In genomic region chr17:79910985-79911361, GRCh38 we compare ENCODE assay signal across 34 cellular contexts.
"Had no signal": no experiment of that assay in that cellular context is flagged by ENCODE, and none has a peak within 500 bp of the region (broad histone marks: within the 10 kb centered on the region; RNA-seq: fewer than 3 reads in every experiment).

No MANE protein-coding gene starts in this region.

- H3K9me3 ChIP-seq: Peyer's patch had no signal

- H3K27me3 ChIP-seq: Peyer's patch had no signal

- H3K4me3 Mint-ChIP-seq: activated CD4-positive, alpha-beta T cell treated with anti-CD3 and anti-CD28 coated beads for 36 hours; activated CD4-positive, alpha-beta T cell treated with anti-CD3 and anti-CD28 coated beads, Interleukin-2, amount 10 ng/mL, durations not matched to agents 7 days and 5 days; activated CD8-positive, alpha-beta memory T cell treated with anti-CD3 and anti-CD28 coated beads, Interleukin-2, amount 10 ng/mL, durations not matched to agents 7 days and 5 days; activated naive CD4-positive, alpha-beta T cell treated with anti-CD3 and anti-CD28 coated beads, Interleukin-2, amount 10 ng/mL, durations not matched to agents 7 days and 5 days; activated naive CD8-positive, alpha-beta T cell; activated naive CD8-positive, alpha-beta T cell treated with anti-CD3 and anti-CD28 coated beads, Interleukin-2, amount 50 U/mL, for 24 hours; brain; WTC11 had no signal

- H3K4me1 Mint-ChIP-seq: activated CD4-positive, alpha-beta T cell treated with anti-CD3 and anti-CD28 coated beads for 36 hours; activated CD4-positive, alpha-beta T cell treated with anti-CD3 and anti-CD28 coated beads, Interleukin-2, amount 10 ng/mL, durations not matched to agents 7 days and 5 days; activated CD8-positive, alpha-beta memory T cell treated with anti-CD3 and anti-CD28 coated beads, Interleukin-2, amount 10 ng/mL, durations not matched to agents 7 days and 5 days; activated naive CD4-positive, alpha-beta T cell treated with anti-CD3 and anti-CD28 coated beads, Interleukin-2, amount 10 ng/mL, durations not matched to agents 7 days and 5 days; activated naive CD8-positive, alpha-beta T cell treated with anti-CD3 and anti-CD28 coated beads, Interleukin-2, amount 50 U/mL, for 24 hours had no signal

- ATAC-seq: activated CD4-positive, alpha-beta T cell treated with anti-CD3 and anti-CD28 coated beads for 36 hours; activated CD4-positive, CD25-positive, alpha-beta regulatory T cell treated with anti-CD3 and anti-CD28 coated beads, Interleukin-2, amount 50 U/mL, for 24 hours; activated CD8-positive, alpha-beta memory T cell treated with anti-CD3 and anti-CD28 coated beads, Interleukin-2, amount 10 ng/mL, durations not matched to agents 7 days and 5 days; activated naive CD8-positive, alpha-beta T cell treated with anti-CD3 and anti-CD28 coated beads, Interleukin-2, amount 50 U/mL, for 24 hours; PC-3; WTC11 had no signal

- DNase-seq: activated CD4-positive, alpha-beta T cell treated with anti-CD3 and anti-CD28 coated beads for 36 hours; activated CD4-positive, alpha-beta T cell treated with anti-CD3 and anti-CD28 coated beads, Interleukin-2, amount 10 ng/mL, durations not matched to agents 7 days and 5 days; activated CD4-positive, alpha-beta T cell treated with anti-CD3 and anti-CD28 coated beads, Interleukin-2, amount 50 U/mL, for 48 hours; activated CD8-positive, alpha-beta memory T cell treated with anti-CD3 and anti-CD28 coated beads for 24 hours; activated CD8-positive, alpha-beta memory T cell treated with anti-CD3 and anti-CD28 coated beads, Interleukin-2, amount 10 ng/mL, durations not matched to agents 7 days and 5 days; activated CD8-positive, alpha-beta memory T cell treated with anti-CD3 and anti-CD28 coated beads, Interleukin-2, amount 50 U/mL, for 48 hours; activated effector memory CD4-positive, alpha-beta T cell treated with Interleukin-2 at 50 U/mL for 16 hours; activated naive CD4-positive, alpha-beta T cell treated with anti-CD3 and anti-CD28 coated beads, Interleukin-2, amount 10 ng/mL, durations not matched to agents 7 days and 5 days; activated naive CD8-positive, alpha-beta T cell treated with anti-CD3 and anti-CD28 coated beads, Interleukin-2, amount 50 U/mL, for 24 hours; activated T-cell treated with anti-CD3 and anti-CD28 coated beads, Interleukin-2, amount 50 U/mL, for 48 hours; anterior cingulate cortex; cerebellar nuclear complex; NCI-H1092 treated with DMSO at 0.1 percent for 48 hours; NCI-H1417; NCI-H146; NCI-H187; NCI-H2029 treated with DMSO at 0.1 percent for 48 hours; NCI-H2171 treated with DMSO at 0.1 percent for 48 hours; NCI-H2227 treated with DMSO at 0.1 percent for 48 hours; NCI-H446; NCI-H524; NCI-H69; PC-3; Right ventricle myocardium superior; RPMI8226; SW 1271; T1000 had no signal

- H3K4me3 ChIP-seq: Peyer's patch had no signal

- H3K9me3 Mint-ChIP-seq: activated CD4-positive, alpha-beta T cell treated with anti-CD3 and anti-CD28 coated beads, Interleukin-2, amount 10 ng/mL, durations not matched to agents 7 days and 5 days; activated naive CD4-positive, alpha-beta T cell treated with anti-CD3 and anti-CD28 coated beads, Interleukin-2, amount 10 ng/mL, durations not matched to agents 7 days and 5 days; activated naive CD8-positive, alpha-beta T cell treated with anti-CD3 and anti-CD28 coated beads, Interleukin-2, amount 50 U/mL, for 24 hours; brain; WTC11 had no signal

- H3K27ac Mint-ChIP-seq: activated CD4-positive, alpha-beta T cell treated with anti-CD3 and anti-CD28 coated beads for 36 hours; activated CD4-positive, alpha-beta T cell treated with anti-CD3 and anti-CD28 coated beads, Interleukin-2, amount 10 ng/mL, durations not matched to agents 7 days and 5 days; activated CD8-positive, alpha-beta memory T cell treated with anti-CD3 and anti-CD28 coated beads, Interleukin-2, amount 10 ng/mL, durations not matched to agents 7 days and 5 days; activated naive CD4-positive, alpha-beta T cell treated with anti-CD3 and anti-CD28 coated beads, Interleukin-2, amount 10 ng/mL, durations not matched to agents 7 days and 5 days; activated naive CD8-positive, alpha-beta T cell; activated naive CD8-positive, alpha-beta T cell treated with anti-CD3 and anti-CD28 coated beads, Interleukin-2, amount 50 U/mL, for 24 hours had no signal

- H3K36me3 ChIP-seq: Peyer's patch had no signal

- H3K36me3 Mint-ChIP-seq: activated CD8-positive, alpha-beta memory T cell treated with anti-CD3 and anti-CD28 coated beads, Interleukin-2, amount 10 ng/mL, durations not matched to agents 7 days and 5 days; activated naive CD4-positive, alpha-beta T cell treated with anti-CD3 and anti-CD28 coated beads, Interleukin-2, amount 10 ng/mL, durations not matched to agents 7 days and 5 days; activated naive CD8-positive, alpha-beta T cell; brain; WTC11 had no signal

- H3K27ac ChIP-seq: Peyer's patch had no signal

- FAIRE-seq: bronchial epithelial cell, TTC549 had no signal
